Comparison of ENCODE assay signal across 12 cellular contexts in genomic region chr16:23706439-23706838, GRCh38. TPM values are rescaled to one million over a fixed set of nuclear protein-coding genes. Genes with fewer than 3 reads are reported as not detected.
"Had no signal": no experiment of that assay in that cellular context is flagged by ENCODE, and none has a peak within 500 bp of the region (broad histone marks: within the 10 kb centered on the region; RNA-seq: fewer than 3 reads in every experiment).

No MANE protein-coding gene starts in this region.

- H3K4me1 ChIP-seq: HAP-1 had no signal

- H3K4me2 ChIP-seq: GM23338 had no signal

- H2AFZ ChIP-seq: GM23248, GM23338 had no signal

- H3K36me3 ChIP-seq: HAP-1 had no signal

- H3K4me3 ChIP-seq: GM23248, GM23338, HAP-1 had no signal

- DNase-seq: GM23248, GOT3, H7, H9, HCEC 1CT, HFFc6 had no signal

- H3K9ac ChIP-seq: GM23248 had no signal

- ATAC-seq: GM23338, HCT116 had no signal

- H3K27ac ChIP-seq: GM23248 had no signal

- H3K9me3 ChIP-seq: HAP-1 had no signal

- FAIRE-seq: H1, H54 had no signal

RNA-seq across cellular contexts. Expression of gene ERN2, which starts 6.6 kb away (rescaled TPM):
- total RNA-seq: GM23248, H4, HFFc6 had no signal
- polyA plus RNA-seq: GM23248 had no signal

RNA-seq across cellular contexts. Expression of gene CHP2, which starts 48.4 kb away (rescaled TPM):
- total RNA-seq: GM23248, H4, HFFc6 had no signal
- polyA plus RNA-seq: GM23248 had no signal
